1 cellular context compared by ENCODE assay signal in genomic region chr6:3380344-3381232, GRCh38.
A peak's percentile ranks its signal among the peaks of the same experiment; 100 is the strongest.
TF ChIP-seq lines count a peak whose summit lies in the region.

No MANE protein-coding gene starts in this region.

TF ChIP-seq in HepG2, 621 proteins besides CTCF, POLR2A, EP300 and RAD21 (continued from another document and continues in another):
- TF ChIP-seq ZNF784 (CRISPR knock-in tag; IDR thresholded peaks at IDR 0.05; ENCODE audit: borderline replicate concordance) (no peak), ZNF44 (CRISPR knock-in tag; IDR thresholded peaks at IDR 0.05) (no peak), PCBP1 (IDR thresholded peaks at IDR 0.05; ENCODE audit: borderline replicate concordance, low read depth, low read length) (no peak), ZFP36L2 (CRISPR knock-in tag; IDR thresholded peaks at IDR 0.05) (no peak), NR2F1 (CRISPR knock-in tag; IDR thresholded peaks at IDR 0.05) (peak in 1 of 2 experiments; percentile 47; a peak in 2 of 4 replicates), GATA4 (IDR thresholded peaks at IDR 0.05; ENCODE audit: borderline replicate concordance, low read depth) (peak; percentile 84; the same call in 1 of the 2 replicates), ZNF501 (CRISPR knock-in tag; IDR thresholded peaks at IDR 0.05) (peak; percentile 43), HMG20A (CRISPR knock-in tag; IDR thresholded peaks at IDR 0.05; ENCODE audit: borderline replicate concordance) (peak; percentile 87; the same call in 1 of the 2 replicates), MYC (CRISPR knock-in tag; IDR thresholded peaks at IDR 0.05; ENCODE audit: borderline replicate concordance) (peak; percentile 82), TBX3 (IDR thresholded peaks at IDR 0.05; ENCODE audit: borderline replicate concordance) (peak; percentile 80), PRMT3 (CRISPR knock-in tag; IDR thresholded peaks at IDR 0.05; ENCODE audit: borderline replicate concordance, low read depth) (no peak), ZNF577 (CRISPR knock-in tag; IDR thresholded peaks at IDR 0.05; ENCODE audit: borderline replicate concordance, low read depth) (no peak), DNMT1 (CRISPR knock-in tag; IDR thresholded peaks at IDR 0.05) (no peak), JUN (CRISPR knock-in tag; IDR thresholded peaks at IDR 0.05) (0 out of 2 replicates have a peak, but pooled peaks have one; percentile 53), MEF2D (CRISPR knock-in tag; IDR thresholded peaks at IDR 0.05) (peak; percentile 99), SP140L (CRISPR knock-in tag; IDR thresholded peaks at IDR 0.05; ENCODE audit: borderline replicate concordance) (no peak), TBX2 (CRISPR knock-in tag; IDR thresholded peaks at IDR 0.05; ENCODE audit: borderline replicate concordance) (peak; percentile 56; the same call in 1 of the 2 replicates), ZNF83 (CRISPR knock-in tag; IDR thresholded peaks at IDR 0.05; ENCODE audit: borderline replicate concordance) (0 out of 2 replicates have a peak, but pooled peaks have one; percentile 15), KDM3A (CRISPR knock-in tag; IDR thresholded peaks at IDR 0.05; ENCODE audit: low read depth) (peak; percentile 62), ZNF891 (CRISPR knock-in tag; IDR thresholded peaks at IDR 0.05) (0 out of 2 replicates have a peak, but pooled peaks have one; percentile 32), ZNF317 (CRISPR knock-in tag; IDR thresholded peaks at IDR 0.05) (no peak; the same call in 1 of the 2 replicates), PBX3 (CRISPR knock-in tag; IDR thresholded peaks at IDR 0.05; ENCODE audit: borderline replicate concordance) (no peak), ZNF274 (CRISPR knock-in tag; IDR thresholded peaks at IDR 0.05) (no peak; the same call in 1 of the 2 replicates), ZNF550 (CRISPR knock-in tag; IDR thresholded peaks at IDR 0.05; ENCODE audit: borderline replicate concordance) (no peak), ZFP91 (CRISPR knock-in tag; IDR thresholded peaks at IDR 0.05; ENCODE audit: borderline replicate concordance) (no peak; the same call in 1 of the 2 replicates), ZNF350 (CRISPR knock-in tag; IDR thresholded peaks at IDR 0.05; ENCODE audit: borderline replicate concordance, low read depth) (peak; percentile 23; the same call in 1 of the 2 replicates), PRPF4 (IDR thresholded peaks at IDR 0.05; ENCODE audit: low read depth, low read length, poor library complexity, severe bottlenecking) (no peak), KAT2B (IDR thresholded peaks at IDR 0.05; ENCODE audit: borderline replicate concordance, low read depth, low read length) (peak; percentile 99), PHF21A (CRISPR knock-in tag; IDR thresholded peaks at IDR 0.05) (peak; percentile 94), HOXA3 (CRISPR knock-in tag; IDR thresholded peaks at IDR 0.05) (peak; percentile 85), HMGXB4 (CRISPR knock-in tag; IDR thresholded peaks at IDR 0.05; ENCODE audit: borderline replicate concordance in 1 of 2, low read depth in 1 of 2) (peak in 1 of 2 experiments; percentile 26; a peak in 1 of 4 replicates), KLF15 (CRISPR knock-in tag; IDR thresholded peaks at IDR 0.05; ENCODE audit: borderline replicate concordance) (no peak)
- TF ChIP-seq, protein P1, sequence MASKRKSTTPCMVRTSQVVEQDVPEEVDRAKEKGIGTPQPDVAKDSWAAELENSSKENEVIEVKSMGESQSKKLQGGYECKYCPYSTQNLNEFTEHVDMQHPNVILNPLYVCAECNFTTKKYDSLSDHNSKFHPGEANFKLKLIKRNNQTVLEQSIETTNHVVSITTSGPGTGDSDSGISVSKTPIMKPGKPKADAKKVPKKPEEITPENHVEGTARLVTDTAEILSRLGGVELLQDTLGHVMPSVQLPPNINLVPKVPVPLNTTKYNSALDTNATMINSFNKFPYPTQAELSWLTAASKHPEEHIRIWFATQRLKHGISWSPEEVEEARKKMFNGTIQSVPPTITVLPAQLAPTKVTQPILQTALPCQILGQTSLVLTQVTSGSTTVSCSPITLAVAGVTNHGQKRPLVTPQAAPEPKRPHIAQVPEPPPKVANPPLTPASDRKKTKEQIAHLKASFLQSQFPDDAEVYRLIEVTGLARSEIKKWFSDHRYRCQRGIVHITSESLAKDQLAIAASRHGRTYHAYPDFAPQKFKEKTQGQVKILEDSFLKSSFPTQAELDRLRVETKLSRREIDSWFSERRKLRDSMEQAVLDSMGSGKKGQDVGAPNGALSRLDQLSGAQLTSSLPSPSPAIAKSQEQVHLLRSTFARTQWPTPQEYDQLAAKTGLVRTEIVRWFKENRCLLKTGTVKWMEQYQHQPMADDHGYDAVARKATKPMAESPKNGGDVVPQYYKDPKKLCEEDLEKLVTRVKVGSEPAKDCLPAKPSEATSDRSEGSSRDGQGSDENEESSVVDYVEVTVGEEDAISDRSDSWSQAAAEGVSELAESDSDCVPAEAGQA (IDR thresholded peaks at IDR 0.05; ENCODE audit: low read depth) = no peak
- TF ChIP-seq, protein P1 (CRISPR knock-in tag; IDR thresholded peaks at IDR 0.05; ENCODE audit: borderline replicate concordance) = no peak
- TF ChIP-seq, protein P2, sequence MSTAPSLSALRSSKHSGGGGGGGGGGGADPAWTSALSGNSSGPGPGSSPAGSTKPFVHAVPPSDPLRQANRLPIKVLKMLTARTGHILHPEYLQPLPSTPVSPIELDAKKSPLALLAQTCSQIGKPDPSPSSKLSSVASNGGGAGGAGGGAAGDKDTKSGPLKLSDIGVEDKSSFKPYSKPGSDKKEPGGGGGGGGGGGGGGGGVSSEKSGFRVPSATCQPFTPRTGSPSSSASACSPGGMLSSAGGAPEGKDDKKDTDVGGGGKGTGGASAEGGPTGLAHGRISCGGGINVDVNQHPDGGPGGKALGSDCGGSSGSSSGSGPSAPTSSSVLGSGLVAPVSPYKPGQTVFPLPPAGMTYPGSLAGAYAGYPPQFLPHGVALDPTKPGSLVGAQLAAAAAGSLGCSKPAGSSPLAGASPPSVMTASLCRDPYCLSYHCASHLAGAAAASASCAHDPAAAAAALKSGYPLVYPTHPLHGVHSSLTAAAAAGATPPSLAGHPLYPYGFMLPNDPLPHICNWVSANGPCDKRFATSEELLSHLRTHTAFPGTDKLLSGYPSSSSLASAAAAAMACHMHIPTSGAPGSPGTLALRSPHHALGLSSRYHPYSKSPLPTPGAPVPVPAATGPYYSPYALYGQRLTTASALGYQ (CRISPR knock-in tag; IDR thresholded peaks at IDR 0.05) = peak; percentile 94
- TF ChIP-seq, protein P3, sequence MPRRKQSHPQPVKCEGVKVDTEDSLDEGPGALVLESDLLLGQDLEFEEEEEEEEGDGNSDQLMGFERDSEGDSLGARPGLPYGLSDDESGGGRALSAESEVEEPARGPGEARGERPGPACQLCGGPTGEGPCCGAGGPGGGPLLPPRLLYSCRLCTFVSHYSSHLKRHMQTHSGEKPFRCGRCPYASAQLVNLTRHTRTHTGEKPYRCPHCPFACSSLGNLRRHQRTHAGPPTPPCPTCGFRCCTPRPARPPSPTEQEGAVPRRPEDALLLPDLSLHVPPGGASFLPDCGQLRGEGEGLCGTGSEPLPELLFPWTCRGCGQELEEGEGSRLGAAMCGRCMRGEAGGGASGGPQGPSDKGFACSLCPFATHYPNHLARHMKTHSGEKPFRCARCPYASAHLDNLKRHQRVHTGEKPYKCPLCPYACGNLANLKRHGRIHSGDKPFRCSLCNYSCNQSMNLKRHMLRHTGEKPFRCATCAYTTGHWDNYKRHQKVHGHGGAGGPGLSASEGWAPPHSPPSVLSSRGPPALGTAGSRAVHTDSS (CRISPR knock-in tag; conservative IDR thresholded peaks at IDR 0.05) = no peak; the same call in 1 of the 2 replicates
- TF ChIP-seq, protein P4, sequence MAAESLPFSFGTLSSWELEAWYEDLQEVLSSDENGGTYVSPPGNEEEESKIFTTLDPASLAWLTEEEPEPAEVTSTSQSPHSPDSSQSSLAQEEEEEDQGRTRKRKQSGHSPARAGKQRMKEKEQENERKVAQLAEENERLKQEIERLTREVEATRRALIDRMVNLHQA (CRISPR knock-in tag; IDR thresholded peaks at IDR 0.05) = no peak; the same call in 1 of the 2 replicates
- TF ChIP-seq, protein P5, sequence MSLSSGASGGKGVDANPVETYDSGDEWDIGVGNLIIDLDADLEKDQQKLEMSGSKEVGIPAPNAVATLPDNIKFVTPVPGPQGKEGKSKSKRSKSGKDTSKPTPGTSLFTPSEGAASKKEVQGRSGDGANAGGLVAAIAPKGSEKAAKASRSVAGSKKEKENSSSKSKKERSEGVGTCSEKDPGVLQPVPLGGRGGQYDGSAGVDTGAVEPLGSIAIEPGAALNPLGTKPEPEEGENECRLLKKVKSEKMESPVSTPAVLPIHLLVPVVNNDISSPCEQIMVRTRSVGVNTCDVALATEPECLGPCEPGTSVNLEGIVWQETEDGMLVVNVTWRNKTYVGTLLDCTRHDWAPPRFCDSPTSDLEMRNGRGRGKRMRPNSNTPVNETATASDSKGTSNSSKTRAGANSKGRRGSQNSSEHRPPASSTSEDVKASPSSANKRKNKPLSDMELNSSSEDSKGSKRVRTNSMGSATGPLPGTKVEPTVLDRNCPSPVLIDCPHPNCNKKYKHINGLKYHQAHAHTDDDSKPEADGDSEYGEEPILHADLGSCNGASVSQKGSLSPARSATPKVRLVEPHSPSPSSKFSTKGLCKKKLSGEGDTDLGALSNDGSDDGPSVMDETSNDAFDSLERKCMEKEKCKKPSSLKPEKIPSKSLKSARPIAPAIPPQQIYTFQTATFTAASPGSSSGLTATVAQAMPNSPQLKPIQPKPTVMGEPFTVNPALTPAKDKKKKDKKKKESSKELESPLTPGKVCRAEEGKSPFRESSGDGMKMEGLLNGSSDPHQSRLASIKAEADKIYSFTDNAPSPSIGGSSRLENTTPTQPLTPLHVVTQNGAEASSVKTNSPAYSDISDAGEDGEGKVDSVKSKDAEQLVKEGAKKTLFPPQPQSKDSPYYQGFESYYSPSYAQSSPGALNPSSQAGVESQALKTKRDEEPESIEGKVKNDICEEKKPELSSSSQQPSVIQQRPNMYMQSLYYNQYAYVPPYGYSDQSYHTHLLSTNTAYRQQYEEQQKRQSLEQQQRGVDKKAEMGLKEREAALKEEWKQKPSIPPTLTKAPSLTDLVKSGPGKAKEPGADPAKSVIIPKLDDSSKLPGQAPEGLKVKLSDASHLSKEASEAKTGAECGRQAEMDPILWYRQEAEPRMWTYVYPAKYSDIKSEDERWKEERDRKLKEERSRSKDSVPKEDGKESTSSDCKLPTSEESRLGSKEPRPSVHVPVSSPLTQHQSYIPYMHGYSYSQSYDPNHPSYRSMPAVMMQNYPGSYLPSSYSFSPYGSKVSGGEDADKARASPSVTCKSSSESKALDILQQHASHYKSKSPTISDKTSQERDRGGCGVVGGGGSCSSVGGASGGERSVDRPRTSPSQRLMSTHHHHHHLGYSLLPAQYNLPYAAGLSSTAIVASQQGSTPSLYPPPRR (CRISPR knock-in tag; IDR thresholded peaks at IDR 0.05; ENCODE audit: borderline replicate concordance) = peak; percentile 81
